ENCODE assay signal across 9 cellular contexts in genomic region chr1:41282679-41283317, GRCh38. TPM values are rescaled to one million over a fixed set of nuclear protein-coding genes. Genes with fewer than 3 reads are reported as not detected.
DNase-seq lines count a peak whose midpoint lies in the region; ATAC-seq and TF ChIP-seq lines count a peak whose summit lies in the region.
"Had no signal": no experiment of that assay in that cellular context is flagged by ENCODE, and none has a peak within 500 bp of the region (broad histone marks: within the 10 kb centered on the region; RNA-seq: fewer than 3 reads in every experiment).

No MANE protein-coding gene starts in this region.

- in situ Hi-C loops in G401 (cut with HindIII; ENCODE audit: low sequenced_read_pairs) = no loop called here

- H3K36me3 ChIP-seq in KMS-11 (ENCODE audit: insufficient read depth) (no peaks in the 10 kb centered on the region), esophagus squamous epithelium (no peaks in the 10 kb centered on the region)
- H3K36me3 ChIP-seq: neutrophil had no signal

- no peaks in the 10 kb centered on the region for H3K79me2 ChIP-seq in KMS-11 (ENCODE audit: insufficient read depth, low read depth)

- H3K9ac ChIP-seq in KMS-11 = no peak overlapping the region

- H3K4me3 ChIP-seq in KMS-11 (IDR thresholded peaks at IDR 0.05; ENCODE audit: insufficient read depth, low read depth, low read length) (no peak overlapping the region), esophagus squamous epithelium (no peak overlapping the region)

- peak; percentile 84 for TF ChIP-seq CTCF in KMS-11 (conservative IDR thresholded peaks at IDR 0.05; ENCODE audit: low read depth, low read length)
- TF ChIP-seq CTCF in activated B cell treated with CpG ODN at 0.5 μM for 24 hours (IDR thresholded peaks at IDR 0.05) = no peak
- TF ChIP-seq CTCF in esophagus squamous epithelium (IDR thresholded peaks at IDR 0.05) = peak; percentile 13 to 72 (median 54)
- TF ChIP-seq CTCF in neural crest cell (conservative IDR thresholded peaks at IDR 0.05) = peak; percentile 79

- no peaks in the 10 kb centered on the region for H4K20me1 ChIP-seq in KMS-11 (ENCODE audit: insufficient read depth)

- DNase-seq in G401 (ENCODE audit: low spot score) (peak; percentile 34), activated B cell treated with CpG ODN at 0.5 μM for 24 hours (peak; percentile 22), esophagus squamous epithelium (lab: John Stamatoyannopoulos, UW) (no peak), neural crest cell (ENCODE audit: low read depth, low spot score) (peak; percentile 50), GF-D8 (lab: John Stamatoyannopoulos, UW) (no peak), epidermal melanocyte (ENCODE audit: insufficient read length, low spot score) (no peak)

- no peak overlapping the region for H3K27ac ChIP-seq in KMS-11
- H3K27ac ChIP-seq in esophagus squamous epithelium = no peak overlapping the region
- H3K27ac ChIP-seq: neutrophil had no signal

- H3K27me3 ChIP-seq in KMS-11 (ENCODE audit: insufficient read depth, low read depth) (no peaks in the 10 kb centered on the region), esophagus squamous epithelium (peaks cover 0 to 84% (median 0%) of the 10 kb centered on the region in 4 donors)

- POLR2A ChIA-PET in activated B cell treated with CpG ODN at 0.5 μM for 24 hours (lab: Charles Lee) = no interaction called here

- H3K4me1 Mint-ChIP-seq in activated B cell treated with CpG ODN at 0.5 μM for 24 hours (no peaks in the 10 kb centered on the region), neural crest cell (peaks cover 15% of the 10 kb centered on the region)

- H3K27me3 Mint-ChIP-seq in activated B cell treated with CpG ODN at 0.5 μM for 24 hours (peaks cover 22% of the 10 kb centered on the region), neural crest cell (ENCODE audit: low read depth) (peaks cover 23% of the 10 kb centered on the region)

- H2AFZ ChIP-seq in KMS-11 (ENCODE audit: low read depth) = peak overlapping the region; percentile 11; the same call in 1 of the 2 replicates

- no peaks in the 10 kb centered on the region for H3K36me3 Mint-ChIP-seq in activated B cell treated with CpG ODN at 0.5 μM for 24 hours (ENCODE audit: low read depth)
- H3K36me3 Mint-ChIP-seq in neural crest cell (ENCODE audit: low read depth) = no peaks in the 10 kb centered on the region

- CTCF ChIA-PET in activated B cell treated with CpG ODN at 0.5 μM for 24 hours (lab: Charles Lee) = interaction anchor here (0.7 to 5.0 kb wide), 7 partner anchors 10 to 891 kb away, joined by 3 to 48 read pairs (median 3); no protein-coding TSS in a partner anchor

- no peaks in the 10 kb centered on the region for H3K4me1 ChIP-seq in KMS-11 (ENCODE audit: low read depth, poor library complexity, severe bottlenecking)
- H3K4me1 ChIP-seq in esophagus squamous epithelium = peaks cover 0 to 17% (median 0%) of the 10 kb centered on the region in 3 donors

- ATAC-seq in activated B cell treated with CpG ODN at 0.5 μM for 24 hours (ENCODE audit: low read depth) = peak; percentile 54
- no peak for ATAC-seq in GM19463 (IDR thresholded peaks at IDR 0.05; ENCODE audit: unreplicated experiment)

- no peak overlapping the region for H3K4me2 ChIP-seq in KMS-11

- H3K27ac Mint-ChIP-seq in activated B cell treated with CpG ODN at 0.5 μM for 24 hours = no peak overlapping the region
- H3K27ac Mint-ChIP-seq in neural crest cell (ENCODE audit: unreplicated experiment) = no peak overlapping the region

- no peak overlapping the region for H3K4me3 Mint-ChIP-seq in activated B cell treated with CpG ODN at 0.5 μM for 24 hours
- H3K4me3 Mint-ChIP-seq in neural crest cell = no peak overlapping the region

- intact Hi-C loops in activated B cell treated with CpG ODN at 0.5 μM for 24 hours (cut with micrococcal nuclease) (loop anchor here (1.0 to 5.0 kb wide), 2 partner anchors 135 to 150 kb away; no protein-coding TSS in a partner anchor), esophagus squamous epithelium (cut with DNase I) (no loop called here)

- WGBS in esophagus squamous epithelium, 2 donors = 36 to 56% methylated on average over 2 to 6 of the region's 9 CpGs

- H3K9me3 ChIP-seq in esophagus squamous epithelium = no peaks in the 10 kb centered on the region
- H3K9me3 ChIP-seq: neutrophil had no signal

- H3K9me3 Mint-ChIP-seq in activated B cell treated with CpG ODN at 0.5 μM for 24 hours = no peaks in the 10 kb centered on the region
- H3K9me3 Mint-ChIP-seq in neural crest cell = no peaks in the 10 kb centered on the region

- no peak for TF ChIP-seq POLR2A in esophagus squamous epithelium (IDR thresholded peaks at IDR 0.05)

RNA-seq across cellular contexts. Expression of gene SCMH1, which starts 40.7 kb away (rescaled TPM):
- 32.1 and 39.7 TPM in 2 replicates for total RNA-seq in G401 (2014; rRNA removed; shearing (Covaris generic))
- 25.1 and 28.0 TPM in 2 replicates for total RNA-seq in activated B cell treated with CpG ODN at 0.5 μM for 24 hours
- total RNA-seq in esophagus squamous epithelium = 10 to 100 TPM in 3 of 4 donors, 1 to 10 TPM in 1; 4.4 to 46.9 (median 16.3) TPM
- total RNA-seq in neural crest cell = 45.8 and 50.6 TPM in 2 replicates

Comparison
In these comparisons a context has a peak if more than half of its experiments do, and no peak if none do; other contexts are left out.
1. DNase-seq: peak in G401 (single experiment), activated B cell treated with CpG ODN at 0.5 μM for 24 hours (single experiment) and neural crest cell (single experiment); none in esophagus squamous epithelium (single experiment), GF-D8 (single experiment) and epidermal melanocyte (single experiment).